In genomic region chr16:87463722-87464690, GRCh38 we compare ENCODE assay signal across 8 cellular contexts. TPM values are rescaled to one million over a fixed set of nuclear protein-coding genes. Genes with fewer than 3 reads are reported as not detected.
DNase-seq lines count a peak whose midpoint lies in the region; ATAC-seq and TF ChIP-seq lines count a peak whose summit lies in the region.

No MANE protein-coding gene starts in this region.

- peak overlapping the region; percentile 91 for H2BK20ac ChIP-seq in IMR-90 (ENCODE audit: low read depth, low read length)

- in situ Hi-C loops in IMR-90 (cut with MboI; ENCODE audit: low sequenced_read_pairs) = no loop called here

- H3K9ac ChIP-seq in IMR-90 (ENCODE audit: low read depth, low read length) = peak overlapping the region; percentile 22; the same call in 1 of the 2 replicates

- peak; percentile 87 for DNase-seq in CD1c-positive myeloid dendritic cell (ENCODE audit: extremely low spot score)
- DNase-seq in IMR-90 = peak; percentile 89
- peak; percentile 28 for DNase-seq in activated CD8-positive, alpha-beta memory T cell treated with anti-CD3 and anti-CD28 coated beads, Interleukin-2, amount 50 U/mL, for 4 hours
- no peak for DNase-seq in fibroblast of villous mesenchyme (ENCODE audit: low read depth)
- DNase-seq in renal cortical epithelial cell (ENCODE audit: low read depth) = peak; percentile 83
- DNase-seq in HT-29 (ENCODE audit: low spot score) = no peak
- DNase-seq in NCI-H524 treated with DMSO at 0.1 percent for 48 hours (lab: John Stamatoyannopoulos, UW) = no peak

- peak overlapping the region; percentile 90 for H3K14ac ChIP-seq in IMR-90 (replicated peaks; ENCODE audit: low read depth, low read length)

- peak overlapping the region; percentile 66 for H2AK9ac ChIP-seq in IMR-90 (replicated peaks; ENCODE audit: low read depth, low read length, poor library complexity)

- H3K56ac ChIP-seq in IMR-90 (ENCODE audit: extremely low read depth, insufficient read depth, low read length) = peak overlapping the region; percentile 49; the same call in 1 of the 2 replicates

- peak overlapping the region; percentile 97 for H2AK5ac ChIP-seq in IMR-90 (ENCODE audit: low read depth, low read length)

- POLR2A ChIA-PET in IMR-90 (lab: Charles Lee; ENCODE audit: unreplicated experiment) = no interaction called here

- dilution Hi-C loops in IMR-90 (cut with HindIII; ENCODE audit: low sequenced_read_pairs, unreplicated experiment) = no loop called here

- BruUV-seq in IMR-90 (replicated peaks; lab: Mats Ljungman, UMichigan) = no TSS peak

- H2AFZ ChIP-seq in IMR-90 (replicated peaks; ENCODE audit: low read length, poor library complexity) = peak overlapping the region; percentile 15

- H3K23ac ChIP-seq in IMR-90 (ENCODE audit: low read depth, low read length) = peak overlapping the region; percentile 76

- no peak for TF ChIP-seq RAD21 in IMR-90 (IDR thresholded peaks at IDR 0.05; ENCODE audit: low read length)

- H3K27ac ChIP-seq in IMR-90 (ENCODE audit: insufficient read depth, low read length) = peak overlapping the region; percentile 82

- H4K5ac ChIP-seq in IMR-90 (ENCODE audit: low read depth, low read length) = peak overlapping the region; percentile 69

- CTCF ChIA-PET in IMR-90 (lab: Yijun Ruan, JAX) = interaction anchor here (0.6 kb wide), 1 partner anchor 17 kb away, joined by 5 read pairs; no protein-coding TSS in a partner anchor

- H3K9me1 ChIP-seq in IMR-90 (ENCODE audit: insufficient read depth, low read length) = peaks cover 21% of the 10 kb centered on the region

- peak overlapping the region; percentile 72 for H4K91ac ChIP-seq in IMR-90 (ENCODE audit: insufficient read depth, low read depth, low read length)

- H3K18ac ChIP-seq in IMR-90 (ENCODE audit: low read depth, low read length) = peak overlapping the region; percentile 86

- H3K36me3 ChIP-seq in IMR-90 (ENCODE audit: control insufficient read depth, insufficient read depth, low read length) = peaks cover 4% of the 10 kb centered on the region; the same call in 1 of the 2 replicates

- peak overlapping the region; percentile 93 for H2BK120ac ChIP-seq in IMR-90 (ENCODE audit: low read depth, low read length)

- peak overlapping the region; percentile 98 for H2BK15ac ChIP-seq in IMR-90 (ENCODE audit: low read depth, low read length)

- H4K20me1 ChIP-seq in IMR-90 (ENCODE audit: insufficient read depth, low read length) = peaks cover 42% of the 10 kb centered on the region

- H3K9me3 ChIP-seq in IMR-90 (ENCODE audit: control insufficient read depth, insufficient read depth, low read length) = no peaks in the 10 kb centered on the region

- H3K4me2 ChIP-seq in IMR-90 (ENCODE audit: low read depth, low read length) = peak overlapping the region; percentile 80

- WGBS in IMR-90 (ENCODE audit: extremely low coverage in 2 of 2, insufficient read length in 1 of 2), 2 experiments = 47% methylated on average over 3 of the region's 22 CpGs; no CpG with 5 or more reads in 1 of the 2 experiments

- TF ChIP-seq POLR2A in IMR-90 (IDR thresholded peaks at IDR 0.05; ENCODE audit: low read depth, low read length) = peak; percentile 55; the same call in 1 of the 2 replicates

- peak overlapping the region; percentile 53 for H2BK5ac ChIP-seq in IMR-90 (ENCODE audit: low read depth, low read length, poor library complexity, severe bottlenecking)

- H3K4me3 ChIP-seq in IMR-90 (ENCODE audit: insufficient read depth, low read depth, low read length) (no peak overlapping the region), fibroblast of villous mesenchyme (ENCODE audit: low read depth, low read length) (peak overlapping the region; percentile 41)

- H3K4me1 ChIP-seq in IMR-90 (ENCODE audit: control insufficient read depth, insufficient read depth, low read length) = peaks cover 23% of the 10 kb centered on the region

- H3K4ac ChIP-seq in IMR-90 (ENCODE audit: low read depth, low read length) = peak overlapping the region; percentile 93

- no peaks in the 10 kb centered on the region for H3K27me3 ChIP-seq in IMR-90 (ENCODE audit: control insufficient read depth, insufficient read depth, low read length)

- H4K8ac ChIP-seq in IMR-90 (ENCODE audit: low read depth in 2 of 2, low read length in 2 of 2) = peak overlapping the region; percentile 65 to 86

- peaks cover 36 to 70% of the 10 kb centered on the region in 2 experiments for H3K79me1 ChIP-seq in IMR-90 (ENCODE audit: low read depth in 1 of 2, low read length in 2 of 2)

- intact Hi-C loops in IMR-90 (cut with micrococcal nuclease) = loop anchor here (1.0 kb wide), 1 partner anchor 29 kb away; the partner anchor contains the start of gene ZCCHC14

- TF ChIP-seq CTCF in IMR-90 (conservative IDR thresholded peaks at IDR 0.05; ENCODE audit: low read depth, low read length) = no peak
- TF ChIP-seq CTCF in fibroblast of villous mesenchyme (IDR thresholded peaks at IDR 0.05; ENCODE audit: insufficient read depth, low read depth, low read length) = no peak

- ATAC-seq in IMR-90 (ENCODE audit: low read depth) (peak; percentile 66), GM21447 (IDR thresholded peaks at IDR 0.05; ENCODE audit: unreplicated experiment) (no peak)

TF ChIP-seq in IMR-90, 13 proteins besides CTCF, POLR2A, EP300 and RAD21:
- TF ChIP-seq MAFK (IDR thresholded peaks at IDR 0.05; ENCODE audit: low read depth, low read length) (0 out of 2 replicates have a peak, but pooled peaks have one; percentile 18), RFX5 (IDR thresholded peaks at IDR 0.05; ENCODE audit: low read depth, low read length) (no peak)

RNA-seq across cellular contexts. Expression of gene ZCCHC14, which starts 28.8 kb away (rescaled TPM):
- total RNA-seq in IMR-90 (2012; rRNA removed) (2.5 and 2.8 TPM in 2 replicates), fibroblast of villous mesenchyme (8.2 and 13.2 TPM in 2 replicates), renal cortical epithelial cell (4.9 and 24.8 TPM in 2 replicates)
- polyA plus RNA-seq in IMR-90 (2012; rRNA removed) = 5.3 and 7.4 TPM in 2 replicates
- polyA plus RNA-seq in IMR-90 (2012; cell fraction: cytosol; rRNA removed) = 3.1 and 5.0 TPM in 2 replicates
- polyA plus RNA-seq in IMR-90 (2012; cell fraction: nucleus; rRNA removed; ENCODE audit: low replicate concordance) = 18.4 and 27.2 TPM in 2 replicates
- total RNA-seq in HT-29 (2014; rRNA removed; shearing (Covaris generic)) = 8.6 and 13.8 TPM in 2 replicates

Comparison
In these comparisons a context has a peak if more than half of its experiments do, and no peak if none do; other contexts are left out.
1. DNase-seq: peak in CD1c-positive myeloid dendritic cell (single experiment), IMR-90 (single experiment), activated CD8-positive, alpha-beta memory T cell treated with anti-CD3 and anti-CD28 coated beads, Interleukin-2, amount 50 U/mL, for 4 hours (single experiment) and renal cortical epithelial cell (single experiment); none in fibroblast of villous mesenchyme (single experiment), HT-29 (single experiment) and NCI-H524 treated with DMSO at 0.1 percent for 48 hours (single experiment).